26 cellular contexts compared by ENCODE assay signal in the genomic region with DNA sequence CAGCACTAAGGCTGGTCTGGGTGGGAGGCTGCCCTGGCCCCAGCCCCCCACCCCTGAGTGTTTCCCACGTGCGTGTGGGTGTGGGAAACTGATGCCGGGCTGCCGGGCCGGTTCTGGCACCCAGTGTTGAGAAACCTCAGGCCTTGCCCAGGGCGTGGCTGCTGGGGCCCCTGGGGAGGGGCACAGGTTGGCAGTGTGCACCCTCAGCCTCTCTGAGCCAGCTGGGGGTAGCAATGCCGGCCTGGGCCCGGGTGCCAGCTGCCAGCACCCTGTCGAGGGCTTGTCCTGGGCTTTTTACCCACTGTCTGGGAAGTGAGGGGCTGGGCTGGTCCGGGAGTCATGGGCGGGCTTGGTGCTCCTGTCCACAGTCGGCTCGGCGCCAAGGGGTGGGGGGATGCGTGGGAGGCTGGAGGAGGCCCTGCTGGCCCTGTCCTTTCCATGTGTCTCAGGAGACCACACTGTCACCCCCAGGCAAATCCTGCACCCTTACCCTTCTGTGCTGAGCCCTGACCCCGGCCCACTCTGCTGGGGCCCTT. TPM values are rescaled to one million over a fixed set of nuclear protein-coding genes. Genes with fewer than 3 reads are reported as not detected.
A peak's percentile ranks its signal among the peaks of the same experiment; 100 is the strongest.
DNase-seq lines count a peak whose midpoint lies in the region; ATAC-seq, FAIRE-seq and TF ChIP-seq lines count a peak whose summit lies in the region.
"Had no signal": no experiment of that assay in that cellular context is flagged by ENCODE, and none has a peak within 500 bp of the region (broad histone marks: within the 10 kb centered on the region; RNA-seq: fewer than 3 reads in every experiment).

No MANE protein-coding gene starts in this region.

- FAIRE-seq in HepG2 (lab: Jason Lieb, UNC) (no peak), GM12891 (lab: Jason Lieb, UNC) (no peak)

- H3K4me1 ChIP-seq in right lobe of liver (no peaks in the 10 kb centered on the region), HepG2 (ENCODE audit: insufficient read depth, low read length) (no peaks in the 10 kb centered on the region), left ventricle myocardium inferior (peaks cover 7% of the 10 kb centered on the region), osteoblast (ENCODE audit: insufficient read depth, low read length) (no peaks in the 10 kb centered on the region), aorta (ENCODE audit: control insufficient read depth in 1 of 2, insufficient read depth in 2 of 2, low read length in 2 of 2) (no peaks in the 10 kb centered on the region)

- no peak overlapping the region for H3K27ac ChIP-seq in right lobe of liver
- H3K27ac ChIP-seq in HepG2 (ENCODE audit: extremely low read length, insufficient read depth, low read length) = no peak overlapping the region
- no peak overlapping the region for H3K27ac ChIP-seq in left ventricle myocardium inferior (replicated peaks)
- H3K27ac ChIP-seq in osteoblast (ENCODE audit: low read depth, low read length) = no peak overlapping the region
- no peak overlapping the region for H3K27ac ChIP-seq in aorta (ENCODE audit: low read depth in 1 of 2, low read length in 2 of 2)
- H3K27ac ChIP-seq: GM23248, tibial artery had no signal

- H3K27me3 ChIP-seq in right lobe of liver (no peaks in the 10 kb centered on the region), HepG2 (ENCODE audit: control insufficient read depth in 1 of 2, insufficient read depth in 2 of 2, low read length in 2 of 2) (peaks cover 10 to 48% of the 10 kb centered on the region in 2 experiments), left ventricle myocardium inferior (ENCODE audit: low read depth) (peaks cover 47% of the 10 kb centered on the region), osteoblast (ENCODE audit: insufficient read depth, low read length) (no peaks in the 10 kb centered on the region), aorta (ENCODE audit: control insufficient read depth in 1 of 2, insufficient read depth in 2 of 2, low read length in 1 of 2) (no peaks in the 10 kb centered on the region)

- H2AFZ ChIP-seq in HepG2 (ENCODE audit: low read length) (no peak overlapping the region), osteoblast (ENCODE audit: low read length) (no peak overlapping the region)
- H2AFZ ChIP-seq: GM23248 had no signal

- no TSS peak for BruUV-seq in HepG2 (replicated peaks; lab: Mats Ljungman, UMichigan)

- H3K9me3 ChIP-seq in right lobe of liver (no peaks in the 10 kb centered on the region), HepG2 (ENCODE audit: low read length) (no peaks in the 10 kb centered on the region), left ventricle myocardium inferior (replicated peaks) (no peaks in the 10 kb centered on the region), osteoblast (ENCODE audit: low read depth, low read length) (no peaks in the 10 kb centered on the region), aorta (ENCODE audit: control insufficient read depth, low read length) (no peaks in the 10 kb centered on the region)
- H3K9me3 ChIP-seq: tibial artery had no signal

- in situ Hi-C loops in HepG2 (cut with HindIII; ENCODE audit: extremely low pct_ligation_motif_present, low pct_unique_long_range_greater_than_20kb) = no loop called here

- TF ChIP-seq CTCF in right lobe of liver (IDR thresholded peaks at IDR 0.05) = no peak
- no peak for TF ChIP-seq CTCF in HepG2 (CRISPR knock-in tag; IDR thresholded peaks at IDR 0.05)
- TF ChIP-seq CTCF in left ventricle myocardium inferior (IDR thresholded peaks at IDR 0.05; ENCODE audit: borderline replicate concordance) = no peak
- TF ChIP-seq CTCF in osteoblast (IDR thresholded peaks at IDR 0.05; ENCODE audit: extremely low read depth, low read depth, low read length) = no peak

- intact Hi-C loops in right lobe of liver (cut with DNase I) (no loop called here), HepG2 (cut with micrococcal nuclease; ENCODE audit: unreplicated experiment) (no loop called here), left ventricle myocardium inferior (cut with micrococcal nuclease) (no loop called here), aorta (cut with DNase I) (no loop called here)

- H4K20me1 ChIP-seq in HepG2 (ENCODE audit: insufficient read depth, low read length) (no peaks in the 10 kb centered on the region), osteoblast (ENCODE audit: insufficient read depth, low read length) (no peaks in the 10 kb centered on the region)

- no CpG with 5 or more reads among the region's 16 CpGs for WGBS in right lobe of liver (ENCODE audit: insufficient coverage, low coverage, low lambda C conversion rate, missing lambda C conversion rate)
- 0% methylated on average over 7 of the region's 16 CpGs for WGBS in HepG2 (ENCODE audit: low lambda C conversion rate)
- 61% methylated on average over 14 to 16 of the region's 16 CpGs for WGBS in aorta, 2 donors

- TF ChIP-seq RAD21 in HepG2 (CRISPR knock-in tag; IDR thresholded peaks at IDR 0.05) = no peak

- H3K36me3 ChIP-seq in right lobe of liver (peaks cover 0 to 8% (median 0%) of the 10 kb centered on the region in 4 donors), HepG2 (replicated peaks in 1 of 2; ENCODE audit: control insufficient read depth in 1 of 2, insufficient read depth in 2 of 2, low read length in 2 of 2) (no peaks in the 10 kb centered on the region), left ventricle myocardium inferior (no peaks in the 10 kb centered on the region), osteoblast (ENCODE audit: insufficient read depth, low read length) (no peaks in the 10 kb centered on the region), aorta (ENCODE audit: control insufficient read depth in 1 of 2, insufficient read depth in 2 of 2, low read length in 1 of 2) (no peaks in the 10 kb centered on the region)
- H3K36me3 ChIP-seq: tibial artery had no signal

- CTCF ChIA-PET in HepG2 (lab: Yijun Ruan, JAX; ENCODE audit: low intra/inter-chr PET ratio, low total read pairs) = no interaction called here

- POLR2A ChIA-PET in HepG2 (lab: Yijun Ruan, JAX) = no interaction called here

- TF ChIP-seq EP300 in HepG2 (IDR thresholded peaks at IDR 0.05; ENCODE audit: low read depth in 2 of 2, low read length in 2 of 2) = no peak
- TF ChIP-seq EP300 in HepG2 (CRISPR knock-in tag; IDR thresholded peaks at IDR 0.05; ENCODE audit: borderline replicate concordance) = no peak

- DNase-seq in right lobe of liver (peak; percentile 20 to 50 (median 47)), HepG2 (ENCODE audit: low spot score) (no peak), left ventricle myocardium inferior (peak; percentile 8), osteoblast (ENCODE audit: insufficient read length, low spot score, missing footprints) (peak; percentile 61), aorta (peak; percentile 39 to 73), GM12891 (ENCODE audit: insufficient read length, low spot score) (no peak), OCI-M2 (lab: John Stamatoyannopoulos, UW; ENCODE audit: unreplicated experiment) (no peak), HPDE6-E6E7 (ENCODE audit: extremely low spot score) (no peak)
- DNase-seq: 8988T; activated naive CD4-positive, alpha-beta T cell treated with Interleukin-2 at 50 U/mL for 16 hours; activated T-cell treated with anti-CD3 and anti-CD28 coated beads, Interleukin-2, amount 50 U/mL, for 24 hours; AML-193; COR-L47; dermis blood vessel endothelial cell; DMS79 treated with DMSO at 0.1 percent for 48 hours; foreskin melanocyte; GM23248; hippocampal formation; Karpas-422; NCI-H187; NCI-H748 treated with DMSO at 0.1 percent for 48 hours; stimulated activated CD4-positive, alpha-beta T cell treated with anti-CD3 and anti-CD28 coated beads, Interleukin-4, amount 100 ng/mL, for 24 hours; stimulated activated naive CD8-positive, alpha-beta T cell treated with anti-CD3 and anti-CD28 coated beads, Interleukin-15, Interleukin-2, amounts not matched to agents 100 U/mL and 50 U/mL, for 24 hours had no signal

- H3K4me3 ChIP-seq in right lobe of liver = no peak overlapping the region
- no peak overlapping the region for H3K4me3 ChIP-seq in HepG2 (replicated peaks in 1 of 3; ENCODE audit: insufficient read depth in 1 of 3, low read depth in 2 of 3, low read length in 3 of 3)
- no peak overlapping the region for H3K4me3 ChIP-seq in left ventricle myocardium inferior
- H3K4me3 ChIP-seq in osteoblast (ENCODE audit: insufficient read depth, low read length) = no peak overlapping the region
- no peak overlapping the region for H3K4me3 ChIP-seq in aorta (ENCODE audit: low read length in 2 of 2)
- H3K4me3 ChIP-seq: GM23248, tibial artery had no signal

- ATAC-seq in right lobe of liver = no peak
- no peak for ATAC-seq in HepG2
- ATAC-seq in aorta (ENCODE audit: low FRiP score) = no peak
- ATAC-seq: activated CD4-positive, CD25-positive, alpha-beta regulatory T cell treated with anti-CD3 and anti-CD28 coated beads, Interleukin-2, amount 50 U/mL, for 24 hours; stimulated activated naive CD8-positive, alpha-beta T cell treated with anti-CD3 and anti-CD28 coated beads, Interleukin-15, Interleukin-2, amounts not matched to agents 100 U/mL and 50 U/mL, for 24 hours had no signal

- H3K4me2 ChIP-seq in HepG2 (ENCODE audit: low read depth, low read length) = no peak overlapping the region
- H3K4me2 ChIP-seq in osteoblast (ENCODE audit: insufficient read depth, low read length) = no peak overlapping the region

- TF ChIP-seq POLR2A in right lobe of liver (IDR thresholded peaks at IDR 0.05) (no peak), HepG2 (IDR thresholded peaks at IDR 0.05; ENCODE audit: insufficient read depth in 1 of 2, low read depth in 2 of 2, low read length in 2 of 2) (no peak), GM12891 (IDR thresholded peaks at IDR 0.05; ENCODE audit: low read depth, low read length) (no peak)

- H3K9ac ChIP-seq in HepG2 (ENCODE audit: insufficient read depth, low read depth, low read length) = no peak overlapping the region
- H3K9ac ChIP-seq: GM23248 had no signal

- no peaks in the 10 kb centered on the region for H3K79me2 ChIP-seq in HepG2 (ENCODE audit: insufficient read depth, low read length)
- H3K79me2 ChIP-seq in osteoblast (ENCODE audit: insufficient read depth, low read length) = no peaks in the 10 kb centered on the region

RNA-seq across cellular contexts. Expression of a gene that starts 15.7 kb away (rescaled TPM):
- 100 to 1,000 TPM in 3 of 6 experiments, 10 to 100 TPM in 3; 37.3 to 232 (median 110) TPM for total RNA-seq in right lobe of liver
- total RNA-seq in HepG2 (2016; rRNA removed; fragmentation: Illumina TruSeq; extraction: Trizol) = not detected in 2 replicates
- not detected in 2 replicates for total RNA-seq in HepG2 (2016; cell fraction: cytosol; rRNA removed; fragmentation: Illumina TruSeq; extraction: Trizol; ENCODE audit: low read depth)
- not detected in 2 replicates for total RNA-seq in HepG2 (2016; cell fraction: insoluble cytoplasmic fraction; rRNA removed; fragmentation: Illumina TruSeq; extraction: Trizol)
- not detected in 2 replicates for total RNA-seq in HepG2 (2016; cell fraction: membrane; rRNA removed; fragmentation: Illumina TruSeq; extraction: Trizol)
- total RNA-seq in HepG2 (2016; cell fraction: nucleus; rRNA removed; fragmentation: Illumina TruSeq; extraction: Trizol) = not detected in 2 replicates
- polyA plus RNA-seq in HepG2 (2011; rRNA removed) = not detected in 2 replicates
- polyA plus RNA-seq in HepG2 (2011; cell fraction: cytosol; rRNA removed) = not detected in 2 replicates
- not detected in 2 replicates for polyA plus RNA-seq in HepG2 (2011; cell fraction: nucleus; rRNA removed)
- not detected in 2 replicates for polyA plus RNA-seq in HepG2 (2012)
- not detected in 2 replicates for polyA plus RNA-seq in HepG2 (2016; cell fraction: cytosol; fragmentation: Illumina TruSeq; extraction: Trizol; ENCODE audit: low read depth)
- not detected in 2 replicates for polyA plus RNA-seq in HepG2 (2016; cell fraction: insoluble cytoplasmic fraction; fragmentation: Illumina TruSeq; extraction: Trizol; ENCODE audit: low read depth)
- not detected in 2 replicates for polyA plus RNA-seq in HepG2 (2016; cell fraction: membrane; fragmentation: Illumina TruSeq; extraction: Trizol; ENCODE audit: low read depth)
- not detected in 2 replicates for polyA plus RNA-seq in HepG2 (2016; cell fraction: nucleus; fragmentation: Illumina TruSeq; extraction: Trizol; ENCODE audit: insufficient read depth, low read depth)
- polyA minus RNA-seq in HepG2 (2011; rRNA and poly(A)+ RNA removed; ENCODE audit: low replicate concordance) = 0.37 TPM in 1 of 2 replicates, not detected in the other
- not detected in 2 replicates for polyA minus RNA-seq in HepG2 (2011; cell fraction: cytosol; rRNA and poly(A)+ RNA removed)
- not detected in 2 replicates for polyA minus RNA-seq in HepG2 (2011; cell fraction: nucleus; rRNA and poly(A)+ RNA removed)
- 27.1 TPM for total RNA-seq in left ventricle myocardium inferior
- total RNA-seq in osteoblast = under 0.01 TPM in 1 of 2 replicates, not detected in the other
- total RNA-seq in aorta = 1 to 10 TPM in 1 of 2 donors, under 1 TPM in 1; 0.13 to 2.2 TPM
- 1 to 10 TPM in 1 of 2 donors, under 1 TPM in 1; 0.20 to 1.6 TPM for polyA plus RNA-seq in aorta
- polyA plus RNA-seq in GM12891 (2012; ENCODE audit: low read depth, missing spikeins) = not detected
- total RNA-seq: dermis blood vessel endothelial cell, GM23248, progenitor cell of endocrine pancreas had no signal
- polyA plus RNA-seq: GM23248 had no signal

RNA-seq across cellular contexts. Expression of a gene that starts 37.2 kb away (rescaled TPM):
- total RNA-seq in right lobe of liver = 1 to 10 TPM in 4 of 6 experiments, under 1 TPM in 2; 0.79 to 1.5 (median 1.1) TPM
- total RNA-seq in HepG2 (2016; rRNA removed; fragmentation: Illumina TruSeq; extraction: Trizol) = not detected in 2 replicates
- total RNA-seq in HepG2 (2016; cell fraction: cytosol; rRNA removed; fragmentation: Illumina TruSeq; extraction: Trizol; ENCODE audit: low read depth) = not detected in 2 replicates
- not detected in 2 replicates for total RNA-seq in HepG2 (2016; cell fraction: insoluble cytoplasmic fraction; rRNA removed; fragmentation: Illumina TruSeq; extraction: Trizol)
- total RNA-seq in HepG2 (2016; cell fraction: membrane; rRNA removed; fragmentation: Illumina TruSeq; extraction: Trizol) = not detected in 2 replicates
- total RNA-seq in HepG2 (2016; cell fraction: nucleus; rRNA removed; fragmentation: Illumina TruSeq; extraction: Trizol) = not detected in 2 replicates
- polyA plus RNA-seq in HepG2 (2011; rRNA removed) = not detected in 2 replicates
- polyA plus RNA-seq in HepG2 (2011; cell fraction: cytosol; rRNA removed) = not detected in 2 replicates
- polyA plus RNA-seq in HepG2 (2011; cell fraction: nucleus; rRNA removed) = not detected in 2 replicates
- polyA plus RNA-seq in HepG2 (2012) = not detected in 2 replicates
- polyA plus RNA-seq in HepG2 (2016; cell fraction: cytosol; fragmentation: Illumina TruSeq; extraction: Trizol; ENCODE audit: low read depth) = not detected in 2 replicates
- not detected in 2 replicates for polyA plus RNA-seq in HepG2 (2016; cell fraction: insoluble cytoplasmic fraction; fragmentation: Illumina TruSeq; extraction: Trizol; ENCODE audit: low read depth)
- not detected in 2 replicates for polyA plus RNA-seq in HepG2 (2016; cell fraction: membrane; fragmentation: Illumina TruSeq; extraction: Trizol; ENCODE audit: low read depth)
- not detected in 2 replicates for polyA plus RNA-seq in HepG2 (2016; cell fraction: nucleus; fragmentation: Illumina TruSeq; extraction: Trizol; ENCODE audit: insufficient read depth, low read depth)
- 0.02 and 12.4 TPM in 2 replicates for polyA minus RNA-seq in HepG2 (2011; rRNA and poly(A)+ RNA removed; ENCODE audit: low replicate concordance)
- polyA minus RNA-seq in HepG2 (2011; cell fraction: cytosol; rRNA and poly(A)+ RNA removed) = 0.18 and 0.30 TPM in 2 replicates
- polyA minus RNA-seq in HepG2 (2011; cell fraction: nucleus; rRNA and poly(A)+ RNA removed) = 0.13 TPM in 1 of 2 replicates, not detected in the other
- 6.5 TPM for total RNA-seq in left ventricle myocardium inferior
- total RNA-seq in osteoblast = not detected in 2 replicates
- 1 to 10 TPM; 4.6 to 8.3 TPM for total RNA-seq in aorta
- 1 to 10 TPM in 1 of 2 donors, under 1 TPM in 1; 0.13 to 1.9 TPM for polyA plus RNA-seq in aorta
- 0.03 TPM for polyA plus RNA-seq in GM12891 (2012; ENCODE audit: low read depth, missing spikeins)
- total RNA-seq: GM23248 had no signal
- polyA plus RNA-seq: GM23248 had no signal

Comparison
In these comparisons a context has a peak if more than half of its experiments do, and no peak if none do; other contexts are left out.
1. DNase-seq: peak in right lobe of liver (3 of 3), left ventricle myocardium inferior (single experiment), osteoblast (single experiment) and aorta (2 of 2); none in HepG2 (single experiment), GM12891 (single experiment), OCI-M2 (single experiment) and HPDE6-E6E7 (single experiment).